Comparison of ENCODE assay signal across 8 cellular contexts in the genomic region with DNA sequence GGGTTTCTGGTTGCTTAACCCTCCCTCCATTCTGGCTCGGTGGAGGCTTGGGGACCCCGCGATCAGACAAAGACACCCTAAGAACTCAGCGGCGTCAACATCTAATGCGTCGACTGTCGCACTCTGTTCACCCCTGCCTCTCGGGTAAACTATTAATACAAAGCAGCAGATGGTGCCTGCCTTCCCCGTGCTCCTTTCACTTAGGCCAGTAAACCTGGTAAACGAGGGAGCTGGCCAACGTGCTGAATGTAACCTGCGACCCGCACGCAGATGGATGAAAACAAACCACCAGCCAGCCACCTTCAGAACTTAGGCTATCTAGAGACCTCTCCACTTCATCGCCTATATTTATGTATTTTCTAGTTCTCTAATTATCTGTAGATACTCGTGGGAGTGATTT. TPM values are rescaled to one million over a fixed set of nuclear protein-coding genes. Genes with fewer than 3 reads are reported as not detected.
DNase-seq lines count a peak whose midpoint lies in the region; ATAC-seq and TF ChIP-seq lines count a peak whose summit lies in the region.

No MANE protein-coding gene starts in this region.

- H3K4me3 Mint-ChIP-seq in endodermal cell (peak overlapping the region; percentile 79), neural progenitor cell (peak overlapping the region; percentile 88)
- H3K4me3 Mint-ChIP-seq in effector memory CD8-positive, alpha-beta T cell = no peak overlapping the region
- H3K4me3 Mint-ChIP-seq in stimulated activated memory B cell treated with anti-CD40 and anti-IgM and Interleukin-4, amounts not matched to agents 10 μg/mL and 1 μg/mL and 100 μg/mL, for 72 hours = no peak overlapping the region

- H3K9me3 ChIP-seq in endodermal cell (ENCODE audit: control insufficient read depth, low read length) = no peaks in the 10 kb centered on the region
- H3K9me3 ChIP-seq in neural progenitor cell (ENCODE audit: low read depth) = no peaks in the 10 kb centered on the region

- H4K20me1 ChIP-seq in neural progenitor cell (ENCODE audit: low read depth) = peaks cover 6% of the 10 kb centered on the region

- no peak overlapping the region for H3K27ac ChIP-seq in endodermal cell (ENCODE audit: low read depth, low read length)
- no peak overlapping the region for H3K27ac ChIP-seq in neural progenitor cell

- H3K27me3 Mint-ChIP-seq in endodermal cell (ENCODE audit: insufficient read depth) (peaks cover 6% of the 10 kb centered on the region), neural progenitor cell (ENCODE audit: insufficient read depth, low read depth) (peaks cover 23% of the 10 kb centered on the region)
- H3K27me3 Mint-ChIP-seq in effector memory CD8-positive, alpha-beta T cell = peaks cover 0 to 42% of the 10 kb centered on the region in 2 donors
- peaks cover 61% of the 10 kb centered on the region for H3K27me3 Mint-ChIP-seq in stimulated activated memory B cell treated with anti-CD40 and anti-IgM and Interleukin-4, amounts not matched to agents 10 μg/mL and 1 μg/mL and 100 μg/mL, for 72 hours

- DNase-seq in GM20000 (ENCODE audit: low spot score) = peak; percentile 26
- DNase-seq in NCI-H526 (lab: John Stamatoyannopoulos, UW) = peak; percentile 17 to 72
- DNase-seq in endodermal cell = peak; percentile 94
- peak; percentile 94 for DNase-seq in neural progenitor cell (ENCODE audit: low spot score)
- no peak for DNase-seq in T-helper 9 cell
- no peak for DNase-seq in effector memory CD8-positive, alpha-beta T cell

- H3K79me2 ChIP-seq in neural progenitor cell (ENCODE audit: low read depth) = no peaks in the 10 kb centered on the region

- H3K36me3 Mint-ChIP-seq in endodermal cell (ENCODE audit: low read depth) (no peaks in the 10 kb centered on the region), neural progenitor cell (no peaks in the 10 kb centered on the region)
- no peaks in the 10 kb centered on the region for H3K36me3 Mint-ChIP-seq in effector memory CD8-positive, alpha-beta T cell (ENCODE audit: insufficient read depth)
- H3K36me3 Mint-ChIP-seq in stimulated activated memory B cell treated with anti-CD40 and anti-IgM and Interleukin-4, amounts not matched to agents 10 μg/mL and 1 μg/mL and 100 μg/mL, for 72 hours = no peaks in the 10 kb centered on the region

- H3K4me3 ChIP-seq in endodermal cell (ENCODE audit: low read length) (peak overlapping the region; percentile 90), neural progenitor cell (peak overlapping the region; percentile 93)

- no peak for ATAC-seq in HG03280 (IDR thresholded peaks at IDR 0.05; ENCODE audit: unreplicated experiment)
- no peak for ATAC-seq in effector memory CD8-positive, alpha-beta T cell (replicated peaks)
- ATAC-seq in stimulated activated memory B cell treated with anti-CD40 and anti-IgM and Interleukin-4, amounts not matched to agents 10 μg/mL and 1 μg/mL and 100 μg/mL, for 72 hours = no peak

- no peak overlapping the region for H3K9ac ChIP-seq in endodermal cell (ENCODE audit: extremely low read depth, low read length, poor library complexity, severe bottlenecking)
- no peak overlapping the region for H3K9ac ChIP-seq in neural progenitor cell

- H3K4me2 ChIP-seq in neural progenitor cell = peak overlapping the region; percentile 89

- peaks cover 12% of the 10 kb centered on the region for H3K4me1 Mint-ChIP-seq in endodermal cell
- H3K4me1 Mint-ChIP-seq in neural progenitor cell = peaks cover 28% of the 10 kb centered on the region
- H3K4me1 Mint-ChIP-seq in effector memory CD8-positive, alpha-beta T cell (ENCODE audit: low read depth in 2 of 2) = no peaks in the 10 kb centered on the region
- peaks cover 6% of the 10 kb centered on the region for H3K4me1 Mint-ChIP-seq in stimulated activated memory B cell treated with anti-CD40 and anti-IgM and Interleukin-4, amounts not matched to agents 10 μg/mL and 1 μg/mL and 100 μg/mL, for 72 hours

- peaks cover 19% of the 10 kb centered on the region for H3F3A ChIP-seq in neural progenitor cell (ENCODE audit: low read depth)

- H3K36me3 ChIP-seq in endodermal cell (ENCODE audit: control insufficient read depth, insufficient read depth, low read length) (no peaks in the 10 kb centered on the region), neural progenitor cell (no peaks in the 10 kb centered on the region)

- H3K27me3 ChIP-seq in endodermal cell (ENCODE audit: control insufficient read depth, insufficient read depth, low read length, poor library complexity, severe bottlenecking) (no peaks in the 10 kb centered on the region), neural progenitor cell (peaks cover 5% of the 10 kb centered on the region)

- H3K4me1 ChIP-seq in endodermal cell (ENCODE audit: control insufficient read depth, insufficient read depth, low read length) = no peaks in the 10 kb centered on the region
- peaks cover 12% of the 10 kb centered on the region for H3K4me1 ChIP-seq in neural progenitor cell

- H3K27ac Mint-ChIP-seq in endodermal cell (no peak overlapping the region), neural progenitor cell (no peak overlapping the region)
- H3K27ac Mint-ChIP-seq in effector memory CD8-positive, alpha-beta T cell = no peak overlapping the region
- H3K27ac Mint-ChIP-seq in stimulated activated memory B cell treated with anti-CD40 and anti-IgM and Interleukin-4, amounts not matched to agents 10 μg/mL and 1 μg/mL and 100 μg/mL, for 72 hours = no peak overlapping the region

- no peak overlapping the region for H2AFZ ChIP-seq in neural progenitor cell (replicated peaks)

- WGBS in endodermal cell (ENCODE audit: insufficient coverage in 1 of 2, insufficient read length in 1 of 2), 2 experiments = 0 to 1% methylated on average over 8 to 15 of the region's 17 CpGs

- H3K9me3 Mint-ChIP-seq in endodermal cell = no peaks in the 10 kb centered on the region
- H3K9me3 Mint-ChIP-seq in neural progenitor cell = no peaks in the 10 kb centered on the region
- peaks cover 2 to 8% of the 10 kb centered on the region in 2 donors for H3K9me3 Mint-ChIP-seq in effector memory CD8-positive, alpha-beta T cell
- no peaks in the 10 kb centered on the region for H3K9me3 Mint-ChIP-seq in stimulated activated memory B cell treated with anti-CD40 and anti-IgM and Interleukin-4, amounts not matched to agents 10 μg/mL and 1 μg/mL and 100 μg/mL, for 72 hours

- TF ChIP-seq CTCF in GM20000 (IDR thresholded peaks at IDR 0.05; ENCODE audit: extremely low read depth, missing control alignments) (no peak), endodermal cell (conservative IDR thresholded peaks at IDR 0.05) (peak; percentile 30), neural progenitor cell (IDR thresholded peaks at IDR 0.05) (peak; percentile 3)

RNA-seq across cellular contexts. Expression of a gene that starts 0.8 kb away (rescaled TPM):
- 10 to 100 TPM; 11.7 to 20.8 TPM for total RNA-seq in endodermal cell
- 12.9 TPM for polyA plus RNA-seq in endodermal cell (2013, experiment 1 of 2)
- 10.5 TPM for polyA plus RNA-seq in endodermal cell (2013, experiment 2 of 2)
- total RNA-seq in neural progenitor cell (ENCODE audit: low replicate concordance) = 11.7 and 17.3 TPM in 2 replicates

Comparison
In these comparisons a context has a peak if more than half of its experiments do, and no peak if none do; other contexts are left out.
1. DNase-seq: peak in GM20000 (single experiment), NCI-H526 (2 of 2), endodermal cell (single experiment) and neural progenitor cell (single experiment); none in T-helper 9 cell (single experiment) and effector memory CD8-positive, alpha-beta T cell (0 of 3).
2. H3K4me3 Mint-ChIP-seq: peak in endodermal cell (single experiment) and neural progenitor cell (single experiment); none in effector memory CD8-positive, alpha-beta T cell (0 of 2) and stimulated activated memory B cell treated with anti-CD40 and anti-IgM and Interleukin-4, amounts not matched to agents 10 μg/mL and 1 μg/mL and 100 μg/mL, for 72 hours (single experiment).